ENCODE assay signal across 12 cellular contexts in the genomic region with DNA sequence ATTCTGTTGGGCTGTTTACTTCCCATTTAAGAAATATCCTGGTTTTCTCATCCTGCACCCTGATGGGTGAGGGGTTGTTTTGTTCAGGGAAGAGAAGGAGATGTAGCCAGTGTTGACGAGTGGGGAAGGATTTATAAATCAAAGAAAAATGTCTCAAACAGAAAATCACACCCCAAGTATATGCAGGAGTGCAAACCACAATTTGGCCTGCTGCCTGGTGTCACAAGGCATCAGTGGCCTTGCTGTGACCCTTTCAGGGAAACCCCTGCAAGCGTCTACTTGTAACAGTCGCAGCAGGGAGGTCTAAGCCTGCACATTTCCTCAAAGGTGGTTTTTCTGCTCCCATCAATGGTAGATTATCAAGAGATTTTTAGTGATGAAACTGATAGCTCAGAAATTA.
A peak's percentile ranks its signal among the peaks of the same experiment; 100 is the strongest.
DNase-seq lines count a peak whose midpoint lies in the region; ATAC-seq and TF ChIP-seq lines count a peak whose summit lies in the region.
"Had no signal": no experiment of that assay in that cellular context is flagged by ENCODE, and none has a peak within 500 bp of the region (broad histone marks: within the 10 kb centered on the region; RNA-seq: fewer than 3 reads in every experiment).

No MANE protein-coding gene starts in this region.

- TF ChIP-seq CTCF in adrenal gland (IDR thresholded peaks at IDR 0.05): no peak

- no peaks in the 10 kb centered on the region for H3K36me3 ChIP-seq in adrenal gland (replicated peaks in 1 of 2)

- peaks cover 2% of the 10 kb centered on the region for H3K9me3 Mint-ChIP-seq in memory B cell

- H3K4me3 Mint-ChIP-seq in memory B cell: peak overlapping the region; percentile 71
- H3K4me3 Mint-ChIP-seq: activated naive CD4-positive, alpha-beta T cell treated with anti-CD3 and anti-CD28 coated beads, Interleukin-2, amount 10 ng/mL, durations not matched to agents 7 days and 5 days had no signal

- no peaks in the 10 kb centered on the region for H3K27me3 Mint-ChIP-seq in memory B cell

- H3K4me1 Mint-ChIP-seq in memory B cell: peaks cover 23% of the 10 kb centered on the region
- H3K4me1 Mint-ChIP-seq: activated naive CD4-positive, alpha-beta T cell treated with anti-CD3 and anti-CD28 coated beads, Interleukin-2, amount 10 ng/mL, durations not matched to agents 7 days and 5 days had no signal

- H3K9me3 ChIP-seq in adrenal gland (replicated peaks in 1 of 3): no peaks in the 10 kb centered on the region
- H3K9me3 ChIP-seq: testis had no signal

- no peak overlapping the region for H3K27ac ChIP-seq in adrenal gland
- H3K27ac ChIP-seq: testis had no signal

- H3K4me3 ChIP-seq in adrenal gland: no peak overlapping the region
- H3K4me3 ChIP-seq: testis had no signal

- peaks cover 2% of the 10 kb centered on the region for H3K36me3 Mint-ChIP-seq in memory B cell
- H3K36me3 Mint-ChIP-seq: activated naive CD4-positive, alpha-beta T cell treated with anti-CD3 and anti-CD28 coated beads, Interleukin-2, amount 10 ng/mL, durations not matched to agents 7 days and 5 days had no signal

- no peak for TF ChIP-seq POLR2A in adrenal gland (IDR thresholded peaks at IDR 0.05)

- intact Hi-C loops in adrenal gland (cut with DNase I): no loop called here

- DNase-seq in memory B cell (ENCODE audit: low spot score in 2 of 2) (peak; percentile 13 to 33), HuH-7.5 (ENCODE audit: low spot score) (no peak), adrenal gland (no peak), glomerular visceral epithelial cell (ENCODE audit: extremely low spot score) (no peak), NAMALWA (ENCODE audit: low spot score) (no peak)
- DNase-seq: activated naive CD4-positive, alpha-beta T cell treated with anti-CD3 and anti-CD28 coated beads, Interleukin-2, amount 10 ng/mL, durations not matched to agents 7 days and 5 days; DMS79 treated with DMSO at 0.1 percent for 48 hours; NCI-H510A treated with DMSO at 0.1 percent for 48 hours; testis had no signal

- peak; percentile 99 for ATAC-seq in GM18858 (IDR thresholded peaks at IDR 0.05; ENCODE audit: unreplicated experiment)
- peak; percentile 97 for ATAC-seq in GM21529 (IDR thresholded peaks at IDR 0.05; ENCODE audit: unreplicated experiment)
- ATAC-seq in HG03196 (IDR thresholded peaks at IDR 0.05; ENCODE audit: unreplicated experiment): peak; percentile 97
- peak; percentile 90 for ATAC-seq in memory B cell (ENCODE audit: low read depth)

- no peaks in the 10 kb centered on the region for H3K4me1 ChIP-seq in adrenal gland (replicated peaks in 1 of 2)
- H3K4me1 ChIP-seq: testis had no signal

- 37 to 45% (median 39%) methylated on average over 3 of the region's 3 CpGs for WGBS in adrenal gland, 4 donors

- peak overlapping the region; percentile 88 for H3K27ac Mint-ChIP-seq in memory B cell
- H3K27ac Mint-ChIP-seq: activated naive CD4-positive, alpha-beta T cell treated with anti-CD3 and anti-CD28 coated beads, Interleukin-2, amount 10 ng/mL, durations not matched to agents 7 days and 5 days had no signal

- H3K27me3 ChIP-seq in adrenal gland: no peaks in the 10 kb centered on the region
- H3K27me3 ChIP-seq: testis had no signal

Comparison
In these comparisons a context has a peak if more than half of its experiments do, and no peak if none do; other contexts are left out.
1. DNase-seq: peak in memory B cell (2 of 2); none in HuH-7.5 (single experiment), adrenal gland (0 of 7), glomerular visceral epithelial cell (single experiment) and NAMALWA (single experiment).
2. Peak in every context shown above with its lines, with median percentiles within 50 percentile points of each other: ATAC-seq.